In the genomic region with DNA sequence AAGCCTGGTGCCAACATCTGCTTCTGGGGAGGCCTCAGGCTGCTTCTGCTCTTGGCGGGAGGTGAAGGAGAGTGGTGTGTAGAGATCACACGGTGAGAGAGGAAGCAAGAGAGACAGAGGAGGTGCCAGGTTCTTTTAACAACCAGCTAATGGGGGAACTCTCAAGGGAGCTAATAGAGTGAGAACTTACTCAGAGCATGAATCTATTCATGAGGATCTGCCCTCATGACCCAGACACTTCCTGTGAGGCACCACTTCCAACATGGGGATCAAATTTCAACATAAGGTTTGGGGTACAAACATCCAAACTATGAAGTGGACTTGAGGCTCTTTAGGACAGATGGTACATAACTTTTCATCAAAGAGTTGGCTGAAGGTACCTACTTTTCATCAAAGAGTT, we compare ENCODE assay signal across 22 cellular contexts.
"Had no signal": no experiment of that assay in that cellular context is flagged by ENCODE, and none has a peak within 500 bp of the region (broad histone marks: within the 10 kb centered on the region; RNA-seq: fewer than 3 reads in every experiment).

No MANE protein-coding gene starts in this region.

- H3K4me3 ChIP-seq: heart left ventricle, left lung, neural progenitor cell, pancreas, testis had no signal

- H3K4me1 ChIP-seq: neural progenitor cell, pancreas, testis had no signal

- H3K27ac ChIP-seq: heart left ventricle, left lung, neural progenitor cell, pancreas, testis had no signal

- H3K36me3 ChIP-seq: heart left ventricle, left lung, neural progenitor cell, pancreas had no signal

- DNase-seq: activated CD4-positive, alpha-beta T cell treated with anti-CD3 and anti-CD28 coated beads for 1 hour; activated CD4-positive, alpha-beta T cell treated with anti-CD3 and anti-CD28 coated beads, Interleukin-2, amount 50 U/mL, for 48 hours; activated CD8-positive, alpha-beta memory T cell treated with anti-CD3 and anti-CD28 coated beads, Interleukin-2, amount 10 ng/mL, durations not matched to agents 7 days and 5 days; activated effector memory CD4-positive, alpha-beta T cell treated with Interleukin-2 at 50 U/mL for 16 hours; activated T-cell treated with anti-CD3 and anti-CD28 coated beads, Interleukin-2, amount 50 U/mL, for 24 hours; amniotic stem cell; cerebellar nuclear complex; endodermal cell; foreskin melanocyte; heart left ventricle; islet precursor cell; left lung; pancreas; stimulated activated CD4-positive, alpha-beta T cell treated with anti-CD3 and anti-CD28 coated beads, Interleukin-15, amount 100 ng/mL, for 24 hours; stimulated activated CD4-positive, alpha-beta T cell treated with anti-CD3 and anti-CD28 coated beads, Interleukin-4, amount 100 ng/mL, for 24 hours; stimulated activated naive CD8-positive, alpha-beta T cell treated with anti-CD3 and anti-CD28 coated beads, Interleukin-15, amount 100 ng/mL, for 72 hours; testis had no signal

- H3K36me3 Mint-ChIP-seq: activated CD8-positive, alpha-beta memory T cell treated with anti-CD3 and anti-CD28 coated beads, Interleukin-2, amount 10 ng/mL, durations not matched to agents 7 days and 5 days; activated naive CD4-positive, alpha-beta T cell treated with anti-CD3 and anti-CD28 coated beads, Interleukin-2, amount 50 U/mL, for 24 hours; memory B cell had no signal

- ATAC-seq: activated CD8-positive, alpha-beta memory T cell treated with anti-CD3 and anti-CD28 coated beads, Interleukin-2, amount 10 ng/mL, durations not matched to agents 7 days and 5 days; heart left ventricle; left lung; pancreas; stimulated activated naive CD8-positive, alpha-beta T cell treated with anti-CD3 and anti-CD28 coated beads, Interleukin-15, amount 100 ng/mL, for 72 hours had no signal

- H3K9me3 ChIP-seq: heart left ventricle, left lung, pancreas, testis had no signal

- H3K9me3 Mint-ChIP-seq: activated naive CD4-positive, alpha-beta T cell treated with anti-CD3 and anti-CD28 coated beads, Interleukin-2, amount 50 U/mL, for 24 hours; activated T-cell treated with anti-CD3 and anti-CD28 coated beads, Interleukin-2, amount 50 U/mL, for 24 hours; endodermal cell; memory B cell; stimulated activated naive CD8-positive, alpha-beta T cell treated with anti-CD3 and anti-CD28 coated beads, Interleukin-15, amount 100 ng/mL, for 72 hours; T-helper 2 cell treated with Interferon-gamma antibody and Interleukin-4, amounts not matched to agents 5 μg/mL and 100 μg/mL, for 36 hours had no signal

- H3K27ac Mint-ChIP-seq: activated CD8-positive, alpha-beta memory T cell treated with anti-CD3 and anti-CD28 coated beads, Interleukin-2, amount 10 ng/mL, durations not matched to agents 7 days and 5 days; activated naive CD4-positive, alpha-beta T cell treated with anti-CD3 and anti-CD28 coated beads, Interleukin-2, amount 50 U/mL, for 24 hours; activated T-cell treated with anti-CD3 and anti-CD28 coated beads, Interleukin-2, amount 50 U/mL, for 24 hours; brain; endodermal cell; memory B cell; neural progenitor cell; stimulated activated naive CD8-positive, alpha-beta T cell treated with anti-CD3 and anti-CD28 coated beads, Interleukin-15, amount 100 ng/mL, for 72 hours; T-helper 2 cell treated with Interferon-gamma antibody and Interleukin-4, amounts not matched to agents 5 μg/mL and 100 μg/mL, for 36 hours had no signal

- H3K27me3 Mint-ChIP-seq: brain had no signal

- H3K27me3 ChIP-seq: heart left ventricle, pancreas, testis had no signal

- H3K4me3 Mint-ChIP-seq: activated CD8-positive, alpha-beta memory T cell treated with anti-CD3 and anti-CD28 coated beads, Interleukin-2, amount 10 ng/mL, durations not matched to agents 7 days and 5 days; activated naive CD4-positive, alpha-beta T cell treated with anti-CD3 and anti-CD28 coated beads, Interleukin-2, amount 50 U/mL, for 24 hours; activated T-cell treated with anti-CD3 and anti-CD28 coated beads, Interleukin-2, amount 50 U/mL, for 24 hours; brain; endodermal cell; memory B cell; neural progenitor cell; stimulated activated naive CD8-positive, alpha-beta T cell treated with anti-CD3 and anti-CD28 coated beads, Interleukin-15, amount 100 ng/mL, for 72 hours; T-helper 2 cell treated with Interferon-gamma antibody and Interleukin-4, amounts not matched to agents 5 μg/mL and 100 μg/mL, for 36 hours had no signal
